ENCODE assay signal across 16 cellular contexts in genomic region chr6:141110486-141110885, GRCh38.
DNase-seq lines count a peak whose midpoint lies in the region; ATAC-seq, FAIRE-seq and TF ChIP-seq lines count a peak whose summit lies in the region.
"Had no signal": no experiment of that assay in that cellular context is flagged by ENCODE, and none has a peak within 500 bp of the region (broad histone marks: within the 10 kb centered on the region; RNA-seq: fewer than 3 reads in every experiment).

No MANE protein-coding gene starts in this region.

- POLR2A ChIA-PET in K562 (lab: Yijun Ruan, JAX): no interaction called here

- H3K79me2 ChIP-seq in K562 (ENCODE audit: control insufficient read depth, insufficient read depth, low read length): no peaks in the 10 kb centered on the region

- H3K27me3 Mint-ChIP-seq in activated CD4-positive, alpha-beta T cell treated with anti-CD3 and anti-CD28 coated beads, Interleukin-2, amount 10 ng/mL, durations not matched to agents 24 days and 14 days: no peaks in the 10 kb centered on the region
- H3K27me3 Mint-ChIP-seq: memory B cell had no signal

- no peak overlapping the region for H3K4me3 Mint-ChIP-seq in activated CD4-positive, alpha-beta T cell treated with anti-CD3 and anti-CD28 coated beads, Interleukin-2, amount 10 ng/mL, durations not matched to agents 24 days and 14 days
- H3K4me3 Mint-ChIP-seq: memory B cell had no signal

- no peaks in the 10 kb centered on the region for H4K20me1 ChIP-seq in K562 (replicated peaks; ENCODE audit: control insufficient read depth, insufficient read depth, low read length)

- DNase-seq in Right ventricle myocardium superior (no peak), right atrium auricular region (ENCODE audit: low spot score) (no peak), K562 (ENCODE audit: extremely low read depth in 1 of 4, low spot score in 3 of 4) (no peak), left ventricle myocardium superior (no peak), tibial artery (peak; percentile 52 to 66), DMS 273 treated with DMSO at 0.1 percent for 48 hours (lab: John Stamatoyannopoulos, UW) (no peak)
- DNase-seq in activated CD4-positive, alpha-beta T cell treated with anti-CD3 and anti-CD28 coated beads, Interleukin-2, amount 10 ng/mL, durations not matched to agents 24 days and 14 days: no peak
- DNase-seq in activated CD4-positive, alpha-beta T cell treated with anti-CD3 and anti-CD28 coated beads, Interleukin-2, amount 50 U/mL, for 1 hour: no peak
- DNase-seq: activated CD8-positive, alpha-beta memory T cell treated with anti-CD3 and anti-CD28 coated beads for 24 hours; caudate nucleus; Kasumi-1; NCI-H187; NCI-H524 treated with DMSO at 0.1 percent for 48 hours had no signal

- BruUV-seq in K562 (replicated peaks; lab: Mats Ljungman, UMichigan): no TSS peak

- no peaks in the 10 kb centered on the region for H3K27me3 ChIP-seq in right atrium auricular region
- no peaks in the 10 kb centered on the region for H3K27me3 ChIP-seq in K562 (ENCODE audit: control insufficient read depth in 2 of 2, insufficient read depth in 2 of 2, low read length in 2 of 2)
- no peaks in the 10 kb centered on the region for H3K27me3 ChIP-seq in tibial artery

- H3K9me3 ChIP-seq in right atrium auricular region (no peaks in the 10 kb centered on the region), K562 (replicated peaks; ENCODE audit: control insufficient read depth, insufficient read depth, low read depth, low read length) (no peaks in the 10 kb centered on the region), tibial artery (no peaks in the 10 kb centered on the region)
- H3K9me3 ChIP-seq: A549 had no signal

- no peak overlapping the region for H3K4me3 ChIP-seq in right atrium auricular region
- no peak overlapping the region for H3K4me3 ChIP-seq in K562
- H3K4me3 ChIP-seq in tibial artery: no peak overlapping the region
- H3K4me3 ChIP-seq: A549 had no signal

- H3K4me1 Mint-ChIP-seq in activated CD4-positive, alpha-beta T cell treated with anti-CD3 and anti-CD28 coated beads, Interleukin-2, amount 10 ng/mL, durations not matched to agents 24 days and 14 days: no peaks in the 10 kb centered on the region
- H3K4me1 Mint-ChIP-seq: memory B cell had no signal

- H2AFZ ChIP-seq in K562 (ENCODE audit: low read depth, low read length): no peak overlapping the region

- CTCF ChIA-PET in K562 (lab: Yijun Ruan, JAX; ENCODE audit: low intra/inter-chr PET ratio): no interaction called here

- TF ChIP-seq EP300 in K562 (IDR thresholded peaks at IDR 0.05; ENCODE audit: low read length): no peak

- H3K4me1 ChIP-seq in right atrium auricular region: peaks cover 0 to 6% of the 10 kb centered on the region in 2 donors
- no peaks in the 10 kb centered on the region for H3K4me1 ChIP-seq in K562 (replicated peaks in 1 of 2; ENCODE audit: control insufficient read depth in 2 of 2, insufficient read depth in 2 of 2, low read length in 2 of 2)
- peaks cover 0 to 26% (median 4%) of the 10 kb centered on the region in 4 donors for H3K4me1 ChIP-seq in tibial artery
- H3K4me1 ChIP-seq: A549 had no signal

- H3K36me3 ChIP-seq in right atrium auricular region (no peaks in the 10 kb centered on the region), K562 (ENCODE audit: control insufficient read depth, insufficient read depth, low read length) (no peaks in the 10 kb centered on the region), tibial artery (no peaks in the 10 kb centered on the region)

- in situ Hi-C loops in K562 (cut with MboI): no loop called here

- H3K9me3 Mint-ChIP-seq in activated CD4-positive, alpha-beta T cell treated with anti-CD3 and anti-CD28 coated beads, Interleukin-2, amount 10 ng/mL, durations not matched to agents 24 days and 14 days: no peaks in the 10 kb centered on the region
- H3K9me3 Mint-ChIP-seq: memory B cell had no signal

- no peak overlapping the region for H3K27ac Mint-ChIP-seq in activated CD4-positive, alpha-beta T cell treated with anti-CD3 and anti-CD28 coated beads, Interleukin-2, amount 10 ng/mL, durations not matched to agents 24 days and 14 days
- H3K27ac Mint-ChIP-seq: memory B cell had no signal

- ATAC-seq in Right ventricle myocardium superior (ENCODE audit: poor library complexity) (peak; percentile 39), K562 (no peak), left ventricle myocardium superior (peak; percentile 38)
- ATAC-seq: A549 had no signal

- TF ChIP-seq CTCF in right atrium auricular region (IDR thresholded peaks at IDR 0.05) (no peak), K562 (IDR thresholded peaks at IDR 0.05 in 2 of 3, conservative IDR thresholded peaks at IDR 0.05 in 1 of 3; ENCODE audit: insufficient read depth in 2 of 3, low read depth in 1 of 3, low read length in 3 of 3) (no peak), tibial artery (IDR thresholded peaks at IDR 0.05) (no peak)

- H3K27ac ChIP-seq in right atrium auricular region: no peak overlapping the region
- no peak overlapping the region for H3K27ac ChIP-seq in K562 (ENCODE audit: extremely low read depth, low read depth, low read length)
- peak overlapping the region in 1 of 2 donors; percentile 32 for H3K27ac ChIP-seq in tibial artery
- H3K27ac ChIP-seq: A549 had no signal

- peak; percentile 26 for FAIRE-seq in K562 (lab: Jason Lieb, UNC)
- FAIRE-seq: A549, RCC 7860 had no signal

- intact Hi-C loops in Right ventricle myocardium superior (cut with DNase I) (no loop called here), K562 (cut with micrococcal nuclease) (no loop called here), left ventricle myocardium superior (cut with micrococcal nuclease) (no loop called here), tibial artery (cut with DNase I; ENCODE audit: low total_unique reads) (no loop called here)
- intact Hi-C loops in activated CD4-positive, alpha-beta T cell treated with anti-CD3 and anti-CD28 coated beads, Interleukin-2, amount 10 ng/mL, durations not matched to agents 24 days and 14 days (cut with micrococcal nuclease): no loop called here

- H3K36me3 Mint-ChIP-seq in activated CD4-positive, alpha-beta T cell treated with anti-CD3 and anti-CD28 coated beads, Interleukin-2, amount 10 ng/mL, durations not matched to agents 24 days and 14 days (ENCODE audit: low read depth): no peaks in the 10 kb centered on the region
- H3K36me3 Mint-ChIP-seq: memory B cell had no signal

- no peaks in the 10 kb centered on the region for H3K9me1 ChIP-seq in K562 (ENCODE audit: control insufficient read depth, insufficient read depth, low read length)

- WGBS in K562 (ENCODE audit: insufficient coverage, low coverage, missing lambda C conversion rate): 0% methylated on average over 2 of the region's 2 CpGs

- H3K9ac ChIP-seq in K562 (ENCODE audit: insufficient read depth in 1 of 2, low read depth in 2 of 2, low read length in 2 of 2): no peak overlapping the region

- H3K4me2 ChIP-seq in K562 (ENCODE audit: insufficient read depth, low read length): no peak overlapping the region
- H3K4me2 ChIP-seq: A549 had no signal

- TF ChIP-seq POLR2A in K562 (conservative IDR thresholded peaks at IDR 0.05): no peak

- TF ChIP-seq RAD21 in K562 (CRISPR knock-in tag; conservative IDR thresholded peaks at IDR 0.05 in 1 of 2, IDR thresholded peaks at IDR 0.05 in 1 of 2): no peak

TF ChIP-seq in K562, 482 proteins besides CTCF, POLR2A, EP300 and RAD21 (continues in another document):
- TF ChIP-seq RBM14 (IDR thresholded peaks at IDR 0.05; ENCODE audit: borderline replicate concordance, insufficient read depth, low read depth, low read length) (no peak), ZBTB7A (IDR thresholded peaks at IDR 0.05; ENCODE audit: borderline replicate concordance, control insufficient read depth, low read depth, low read length) (no peak), TSC22D4 (tag; IDR thresholded peaks at IDR 0.05) (no peak), CREB3 (tag; conservative IDR thresholded peaks at IDR 0.05; ENCODE audit: low read depth) (no peak), CHD2 (IDR thresholded peaks at IDR 0.05; ENCODE audit: low read depth, low read length) (no peak), ZNF224 (CRISPR knock-in tag; IDR thresholded peaks at IDR 0.05) (no peak), CCNT2 (IDR thresholded peaks at IDR 0.05; ENCODE audit: borderline replicate concordance, extremely low read depth, insufficient read length, low read depth, low read length) (no peak), SMARCB1 (IDR thresholded peaks at IDR 0.05; ENCODE audit: insufficient read length, low read depth) (no peak), PYGO2 (tag; IDR thresholded peaks at IDR 0.05) (no peak), TGIF2 (CRISPR knock-in tag; IDR thresholded peaks at IDR 0.05) (no peak), NEUROD1 (IDR thresholded peaks at IDR 0.05; ENCODE audit: borderline replicate concordance, low read depth, low read length, partially characterized antibody) (no peak), NR2C2 (CRISPR knock-in tag; IDR thresholded peaks at IDR 0.05) (no peak), NR2C2 (tag; IDR thresholded peaks at IDR 0.05) (no peak), YBX1 (IDR thresholded peaks at IDR 0.05) (no peak), ZNF583 (CRISPR knock-in tag; IDR thresholded peaks at IDR 0.05) (no peak), BCL6 (CRISPR knock-in tag; IDR thresholded peaks at IDR 0.05) (no peak)
- TF ChIP-seq, protein P1, sequence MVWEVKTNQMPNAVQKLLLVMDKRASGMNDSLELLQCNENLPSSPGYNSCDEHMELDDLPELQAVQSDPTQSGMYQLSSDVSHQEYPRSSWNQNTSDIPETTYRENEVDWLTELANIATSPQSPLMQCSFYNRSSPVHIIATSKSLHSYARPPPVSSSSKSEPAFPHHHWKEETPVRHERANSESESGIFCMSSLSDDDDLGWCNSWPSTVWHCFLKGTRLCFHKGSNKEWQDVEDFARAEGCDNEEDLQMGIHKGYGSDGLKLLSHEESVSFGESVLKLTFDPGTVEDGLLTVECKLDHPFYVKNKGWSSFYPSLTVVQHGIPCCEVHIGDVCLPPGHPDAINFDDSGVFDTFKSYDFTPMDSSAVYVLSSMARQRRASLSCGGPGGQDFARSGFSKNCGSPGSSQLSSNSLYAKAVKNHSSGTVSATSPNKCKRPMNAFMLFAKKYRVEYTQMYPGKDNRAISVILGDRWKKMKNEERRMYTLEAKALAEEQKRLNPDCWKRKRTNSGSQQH (CRISPR knock-in tag; IDR thresholded peaks at IDR 0.05): no peak

Comparison
In these comparisons a context has a peak if more than half of its experiments do, and no peak if none do; other contexts are left out.
1. DNase-seq: peak in tibial artery (2 of 2); none in Right ventricle myocardium superior (single experiment), right atrium auricular region (single experiment), K562 (0 of 4), left ventricle myocardium superior (single experiment), activated CD4-positive, alpha-beta T cell treated with anti-CD3 and anti-CD28 coated beads, Interleukin-2, amount 10 ng/mL, durations not matched to agents 24 days and 14 days (single experiment), activated CD4-positive, alpha-beta T cell treated with anti-CD3 and anti-CD28 coated beads, Interleukin-2, amount 50 U/mL, for 1 hour (single experiment) and DMS 273 treated with DMSO at 0.1 percent for 48 hours (single experiment).